In the genomic region with DNA sequence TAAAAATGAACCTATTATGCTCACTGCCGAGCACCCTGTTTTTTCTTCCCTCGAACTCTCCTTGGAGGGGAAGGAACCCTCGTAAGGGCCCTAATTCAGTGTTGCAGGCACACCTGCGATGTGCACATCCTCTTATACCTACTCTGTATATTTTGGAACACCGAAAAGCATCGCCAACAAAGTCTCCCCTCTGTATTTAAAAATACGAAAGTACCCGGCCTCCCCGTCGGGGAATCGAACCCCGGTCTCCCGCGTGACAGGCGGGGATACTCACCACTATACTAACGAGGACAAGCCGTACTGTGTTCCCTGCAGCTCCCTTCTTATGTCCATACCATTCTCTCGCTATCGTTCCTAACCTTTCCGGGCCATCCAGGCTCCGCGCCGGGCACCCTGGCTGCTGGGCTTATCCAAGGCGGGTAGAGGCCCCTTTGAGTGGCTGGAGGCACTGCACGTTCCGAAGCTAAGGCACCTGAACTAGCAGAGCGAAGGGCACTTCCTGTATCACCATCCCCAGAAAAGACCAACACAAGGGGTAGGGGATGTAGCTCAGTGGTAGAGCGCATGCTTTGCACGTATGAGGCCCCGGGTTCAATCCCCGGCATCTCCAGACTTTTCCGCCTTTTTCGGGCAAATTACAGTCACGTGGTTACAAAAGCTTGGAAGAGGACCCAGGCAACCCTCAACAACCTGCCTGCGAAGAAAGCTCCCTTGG, we compare ENCODE assay signal across 8 cellular contexts. TPM values are rescaled to one million over a fixed set of nuclear protein-coding genes. Genes with fewer than 3 reads are reported as not detected.
DNase-seq lines count a peak whose midpoint lies in the region; ATAC-seq and TF ChIP-seq lines count a peak whose summit lies in the region.

No MANE protein-coding gene starts in this region.

- no peaks in the 10 kb centered on the region for H3K79me2 ChIP-seq in DND-41 (ENCODE audit: insufficient read depth, low read length)

- H3K4me1 ChIP-seq in DND-41 (ENCODE audit: insufficient read depth, low read length) (peaks cover 46% of the 10 kb centered on the region), uterus (no peaks in the 10 kb centered on the region)

- TF ChIP-seq POLR2A in uterus (IDR thresholded peaks at IDR 0.05): peak; percentile 36 to 39

- H3K4me3 ChIP-seq in DND-41 (ENCODE audit: low read depth in 1 of 2, low read length in 2 of 2): peak overlapping the region; percentile 15 to 54; a peak in 3 of 4 replicates
- H3K4me3 ChIP-seq in MG63: peak overlapping the region; percentile 39
- H3K4me3 ChIP-seq in uterus: peak overlapping the region; percentile 47 to 58

- H3K9me3 ChIP-seq in DND-41 (ENCODE audit: insufficient read depth, low read length, severe bottlenecking) (no peaks in the 10 kb centered on the region), MG63 (no peaks in the 10 kb centered on the region), uterus (no peaks in the 10 kb centered on the region)

- H3K27ac Mint-ChIP-seq in progenitor cell of endocrine pancreas: no peak overlapping the region

- DNase-seq in DND-41: peak; percentile 89
- peak; percentile 94 for DNase-seq in H4 (ENCODE audit: low spot score)
- peak; percentile 84 for DNase-seq in MG63
- DNase-seq in activated T-helper 9 cell treated with anti-CD3 and anti-CD28 coated beads, Interleukin-2, amount 50 U/mL, for 16 hours (ENCODE audit: low read depth): peak; percentile 81
- DNase-seq in Right ventricle myocardium superior: peak; percentile 89
- DNase-seq in progenitor cell of endocrine pancreas (ENCODE audit: low spot score, unreplicated experiment): peak; percentile 85
- DNase-seq in uterus: peak; percentile 91 to 93
- DNase-seq in DMS114 treated with DMSO at 0.1 percent for 48 hours (lab: John Stamatoyannopoulos, UW; ENCODE audit: unreplicated experiment): no peak

- no peaks in the 10 kb centered on the region for H4K20me1 ChIP-seq in DND-41 (ENCODE audit: insufficient read depth, low read length)

- H3K27me3 Mint-ChIP-seq in progenitor cell of endocrine pancreas: no peaks in the 10 kb centered on the region

- H3K36me3 ChIP-seq in DND-41 (ENCODE audit: insufficient read depth, low read length) (peaks cover 8% of the 10 kb centered on the region; the same call in 1 of the 2 replicates), MG63 (peaks cover 10% of the 10 kb centered on the region), uterus (no peaks in the 10 kb centered on the region)

- no peaks in the 10 kb centered on the region for H3K27me3 ChIP-seq in DND-41 (ENCODE audit: insufficient read depth, low read length, poor library complexity)
- no peaks in the 10 kb centered on the region for H3K27me3 ChIP-seq in MG63
- no peaks in the 10 kb centered on the region for H3K27me3 ChIP-seq in uterus

- peak overlapping the region; percentile 89 for H2AFZ ChIP-seq in DND-41 (ENCODE audit: low read depth, low read length)

- no peak overlapping the region for H3K4me3 Mint-ChIP-seq in progenitor cell of endocrine pancreas (ENCODE audit: low read depth)

- peaks cover 1% of the 10 kb centered on the region for H3K36me3 Mint-ChIP-seq in progenitor cell of endocrine pancreas (ENCODE audit: insufficient read depth)

- peak overlapping the region; percentile 62 for H3K9ac ChIP-seq in DND-41 (ENCODE audit: low read depth, low read length)

- H3K4me2 ChIP-seq in DND-41 (ENCODE audit: insufficient read depth, low read length): peak overlapping the region; percentile 73

- H3K27ac ChIP-seq in DND-41 (ENCODE audit: low read length) (peak overlapping the region; percentile 76), uterus (peak overlapping the region; percentile 94 to 99)

- TF ChIP-seq CTCF in DND-41 (IDR thresholded peaks at IDR 0.05; ENCODE audit: borderline replicate concordance, extremely low read depth, low read length, poor library complexity, severe bottlenecking): no peak
- no peak for TF ChIP-seq CTCF in progenitor cell of endocrine pancreas (IDR thresholded peaks at IDR 0.05; ENCODE audit: unreplicated experiment)
- TF ChIP-seq CTCF in uterus (IDR thresholded peaks at IDR 0.05): peak in 1 of 4 experiments; percentile 2

- no peaks in the 10 kb centered on the region for H3K9me3 Mint-ChIP-seq in progenitor cell of endocrine pancreas (ENCODE audit: low read depth)

- intact Hi-C loops in Right ventricle myocardium superior (cut with DNase I) (loop anchor here (2.0 kb wide), 1 partner anchor 23 kb away; no protein-coding TSS in a partner anchor), uterus (cut with DNase I; ENCODE audit: low total_unique reads) (no loop called here)

- peaks cover 8% of the 10 kb centered on the region for H3K4me1 Mint-ChIP-seq in progenitor cell of endocrine pancreas (ENCODE audit: low read depth)

- ATAC-seq in DND-41 (ENCODE audit: insufficient read depth, low read depth) (peak; percentile 72), Right ventricle myocardium superior (ENCODE audit: poor library complexity) (peak; percentile 84)

RNA-seq across cellular contexts. Expression of a gene that starts 25.1 kb away (rescaled TPM):
- 1,269 and 1,552 TPM in 2 replicates for total RNA-seq in H4 (2014; rRNA removed; shearing (Covaris generic))
- total RNA-seq in MG63 (2014; rRNA removed; shearing (Covaris generic); ENCODE audit: low replicate concordance): 1,042 and 1,166 TPM in 2 replicates
- total RNA-seq in Right ventricle myocardium superior: 1,120 TPM
- 630 and 645 TPM in 2 replicates for total RNA-seq in progenitor cell of endocrine pancreas
- total RNA-seq in uterus: 1,000 to 10,000 TPM in 2 of 4 donors, 100 to 1,000 TPM in 2; 821 to 1,719 (median 1,034) TPM

RNA-seq across cellular contexts. Expression of a gene that starts 49.3 kb away (rescaled TPM):
- 9.8 and 14.3 TPM in 2 replicates for total RNA-seq in H4 (2014; rRNA removed; shearing (Covaris generic))
- total RNA-seq in MG63 (2014; rRNA removed; shearing (Covaris generic); ENCODE audit: low replicate concordance): 29.3 and 41.6 TPM in 2 replicates
- total RNA-seq in Right ventricle myocardium superior: 4.9 TPM
- 21.2 and 22.1 TPM in 2 replicates for total RNA-seq in progenitor cell of endocrine pancreas
- total RNA-seq in uterus: 10 to 100 TPM in 2 of 4 donors, 1 to 10 TPM in 1, under 1 TPM in 1; 0.88 to 18.9 (median 7.2) TPM

RNA-seq across cellular contexts. Expression of a gene that starts 53.9 kb away (rescaled TPM):
- total RNA-seq in H4 (2014; rRNA removed; shearing (Covaris generic)): 7.7 and 8.8 TPM in 2 replicates
- 13.8 and 14.9 TPM in 2 replicates for total RNA-seq in MG63 (2014; rRNA removed; shearing (Covaris generic); ENCODE audit: low replicate concordance)
- 3.5 TPM for total RNA-seq in Right ventricle myocardium superior
- 11.1 and 12.0 TPM in 2 replicates for total RNA-seq in progenitor cell of endocrine pancreas
- total RNA-seq in uterus: 1 to 10 TPM in 3 of 4 donors, under 1 TPM in 1; 0.59 to 8.9 (median 3.2) TPM
